Comparison of ENCODE assay signal across 1 cellular context in the genomic region with DNA sequence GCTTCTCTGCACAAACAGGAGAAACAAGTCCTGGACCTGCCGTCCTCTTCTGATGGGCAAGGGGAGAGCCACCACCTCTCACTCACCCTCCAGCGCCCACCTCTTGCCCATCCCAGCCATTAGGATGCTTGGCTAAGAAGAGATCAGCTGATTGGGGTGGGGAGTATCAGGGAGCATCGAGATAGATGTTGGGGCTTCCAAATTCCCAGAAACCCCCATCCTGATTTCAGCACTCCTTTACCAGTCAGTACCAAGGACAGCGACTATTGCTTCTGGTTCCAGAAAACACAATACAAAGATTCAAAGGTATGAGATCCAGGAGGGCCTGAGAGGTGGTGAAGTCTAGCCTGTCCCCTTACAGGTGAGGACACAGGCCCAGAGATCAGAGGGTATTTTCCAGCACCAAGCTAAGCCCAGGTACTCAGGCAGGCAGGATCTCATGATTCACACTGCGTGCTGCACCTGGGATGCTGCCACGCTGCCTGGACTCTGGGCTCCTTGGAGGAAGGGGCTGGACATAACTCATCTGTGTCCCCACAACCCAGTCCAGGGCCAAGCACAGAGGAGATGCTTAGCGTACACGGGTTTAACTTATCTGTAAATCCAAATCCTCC.
TF ChIP-seq lines count a peak whose summit lies in the region.

No MANE protein-coding gene starts in this region.

TF ChIP-seq in K562, 482 proteins besides CTCF, POLR2A, EP300 and RAD21 (continued from another document):
- TF ChIP-seq, protein P1, sequence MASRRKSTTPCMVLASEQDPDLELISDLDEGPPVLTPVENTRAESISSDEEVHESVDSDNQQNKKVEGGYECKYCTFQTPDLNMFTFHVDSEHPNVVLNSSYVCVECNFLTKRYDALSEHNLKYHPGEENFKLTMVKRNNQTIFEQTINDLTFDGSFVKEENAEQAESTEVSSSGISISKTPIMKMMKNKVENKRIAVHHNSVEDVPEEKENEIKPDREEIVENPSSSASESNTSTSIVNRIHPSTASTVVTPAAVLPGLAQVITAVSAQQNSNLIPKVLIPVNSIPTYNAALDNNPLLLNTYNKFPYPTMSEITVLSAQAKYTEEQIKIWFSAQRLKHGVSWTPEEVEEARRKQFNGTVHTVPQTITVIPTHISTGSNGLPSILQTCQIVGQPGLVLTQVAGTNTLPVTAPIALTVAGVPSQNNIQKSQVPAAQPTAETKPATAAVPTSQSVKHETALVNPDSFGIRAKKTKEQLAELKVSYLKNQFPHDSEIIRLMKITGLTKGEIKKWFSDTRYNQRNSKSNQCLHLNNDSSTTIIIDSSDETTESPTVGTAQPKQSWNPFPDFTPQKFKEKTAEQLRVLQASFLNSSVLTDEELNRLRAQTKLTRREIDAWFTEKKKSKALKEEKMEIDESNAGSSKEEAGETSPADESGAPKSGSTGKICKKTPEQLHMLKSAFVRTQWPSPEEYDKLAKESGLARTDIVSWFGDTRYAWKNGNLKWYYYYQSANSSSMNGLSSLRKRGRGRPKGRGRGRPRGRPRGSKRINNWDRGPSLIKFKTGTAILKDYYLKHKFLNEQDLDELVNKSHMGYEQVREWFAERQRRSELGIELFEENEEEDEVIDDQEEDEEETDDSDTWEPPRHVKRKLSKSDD (conservative IDR thresholded peaks at IDR 0.05; ENCODE audit: low read length) = no peak
- no peak for TF ChIP-seq MCM3 (IDR thresholded peaks at IDR 0.05)
- TF ChIP-seq FOXA1 (IDR thresholded peaks at IDR 0.05; ENCODE audit: borderline replicate concordance) = no peak
- TF ChIP-seq TFAM (CRISPR knock-in tag; conservative IDR thresholded peaks at IDR 0.05) = no peak
- TF ChIP-seq U2AF1 (optimal IDR thresholded peaks at IDR 0.05; ENCODE audit: low read depth, low read length) = no peak
- peak; percentile 76 for TF ChIP-seq EHMT2 (IDR thresholded peaks at IDR 0.05)
- TF ChIP-seq, protein P2, sequence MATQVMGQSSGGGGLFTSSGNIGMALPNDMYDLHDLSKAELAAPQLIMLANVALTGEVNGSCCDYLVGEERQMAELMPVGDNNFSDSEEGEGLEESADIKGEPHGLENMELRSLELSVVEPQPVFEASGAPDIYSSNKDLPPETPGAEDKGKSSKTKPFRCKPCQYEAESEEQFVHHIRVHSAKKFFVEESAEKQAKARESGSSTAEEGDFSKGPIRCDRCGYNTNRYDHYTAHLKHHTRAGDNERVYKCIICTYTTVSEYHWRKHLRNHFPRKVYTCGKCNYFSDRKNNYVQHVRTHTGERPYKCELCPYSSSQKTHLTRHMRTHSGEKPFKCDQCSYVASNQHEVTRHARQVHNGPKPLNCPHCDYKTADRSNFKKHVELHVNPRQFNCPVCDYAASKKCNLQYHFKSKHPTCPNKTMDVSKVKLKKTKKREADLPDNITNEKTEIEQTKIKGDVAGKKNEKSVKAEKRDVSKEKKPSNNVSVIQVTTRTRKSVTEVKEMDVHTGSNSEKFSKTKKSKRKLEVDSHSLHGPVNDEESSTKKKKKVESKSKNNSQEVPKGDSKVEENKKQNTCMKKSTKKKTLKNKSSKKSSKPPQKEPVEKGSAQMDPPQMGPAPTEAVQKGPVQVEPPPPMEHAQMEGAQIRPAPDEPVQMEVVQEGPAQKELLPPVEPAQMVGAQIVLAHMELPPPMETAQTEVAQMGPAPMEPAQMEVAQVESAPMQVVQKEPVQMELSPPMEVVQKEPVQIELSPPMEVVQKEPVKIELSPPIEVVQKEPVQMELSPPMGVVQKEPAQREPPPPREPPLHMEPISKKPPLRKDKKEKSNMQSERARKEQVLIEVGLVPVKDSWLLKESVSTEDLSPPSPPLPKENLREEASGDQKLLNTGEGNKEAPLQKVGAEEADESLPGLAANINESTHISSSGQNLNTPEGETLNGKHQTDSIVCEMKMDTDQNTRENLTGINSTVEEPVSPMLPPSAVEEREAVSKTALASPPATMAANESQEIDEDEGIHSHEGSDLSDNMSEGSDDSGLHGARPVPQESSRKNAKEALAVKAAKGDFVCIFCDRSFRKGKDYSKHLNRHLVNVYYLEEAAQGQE (CRISPR knock-in tag; IDR thresholded peaks at IDR 0.05; ENCODE audit: low read depth) = peak; percentile 67; the same call in 1 of the 2 replicates
TF ChIP-seq in K562: peak in this region for 3.
